Comparison of ENCODE assay signal across 9 cellular contexts in genomic region chr17:81221371-81221841, GRCh38. TPM values are rescaled to one million over a fixed set of nuclear protein-coding genes. Genes with fewer than 3 reads are reported as not detected.
A peak's percentile ranks its signal among the peaks of the same experiment; 100 is the strongest.
DNase-seq lines count a peak whose midpoint lies in the region; ATAC-seq and TF ChIP-seq lines count a peak whose summit lies in the region.
"Had no signal": no experiment of that assay in that cellular context is flagged by ENCODE, and none has a peak within 500 bp of the region (broad histone marks: within the 10 kb centered on the region; RNA-seq: fewer than 3 reads in every experiment).

No MANE protein-coding gene starts in this region.

- no peaks in the 10 kb centered on the region for H3K27me3 Mint-ChIP-seq in activated CD4-positive, alpha-beta T cell treated with anti-CD3 and anti-CD28 coated beads, Interleukin-2, amount 10 ng/mL, durations not matched to agents 7 days and 5 days

- no peaks in the 10 kb centered on the region for H3F3A ChIP-seq in smooth muscle cell (ENCODE audit: low read depth)

- WGBS in smooth muscle cell (ENCODE audit: low lambda C conversion rate): 90% methylated on average over 11 of the region's 11 CpGs

- TF ChIP-seq CTCF in fibroblast of lung (conservative IDR thresholded peaks at IDR 0.05 in 1 of 2, IDR thresholded peaks at IDR 0.05 in 1 of 2; ENCODE audit: low read depth in 1 of 2, low read length in 2 of 2) (no peak), smooth muscle cell (IDR thresholded peaks at IDR 0.05; ENCODE audit: borderline replicate concordance, insufficient read depth, poor library complexity, severe bottlenecking) (no peak)

- H3K4me1 Mint-ChIP-seq in activated CD4-positive, alpha-beta T cell treated with anti-CD3 and anti-CD28 coated beads, Interleukin-2, amount 10 ng/mL, durations not matched to agents 7 days and 5 days: peaks cover 16% of the 10 kb centered on the region

- POLR2A ChIA-PET in activated CD4-positive, alpha-beta T cell treated with anti-CD3 and anti-CD28 coated beads, Interleukin-2, amount 10 ng/mL, durations not matched to agents 7 days and 5 days (lab: Charles Lee): no interaction called here

- H3K27ac ChIP-seq in fibroblast of lung (ENCODE audit: insufficient read depth, low read length) (no peak overlapping the region), smooth muscle cell (ENCODE audit: low read depth) (no peak overlapping the region)

- peaks cover 2% of the 10 kb centered on the region for H3K9me3 Mint-ChIP-seq in activated CD4-positive, alpha-beta T cell treated with anti-CD3 and anti-CD28 coated beads, Interleukin-2, amount 10 ng/mL, durations not matched to agents 7 days and 5 days

- H4K20me1 ChIP-seq in fibroblast of lung (ENCODE audit: control insufficient read depth, extremely low read depth, insufficient read depth, low read length) (no peaks in the 10 kb centered on the region), smooth muscle cell (ENCODE audit: low read depth) (no peaks in the 10 kb centered on the region)

- intact Hi-C loops in left colon (cut with DNase I, micrococcal nuclease): no loop called here

- H3K27ac Mint-ChIP-seq in activated CD4-positive, alpha-beta T cell treated with anti-CD3 and anti-CD28 coated beads, Interleukin-2, amount 10 ng/mL, durations not matched to agents 7 days and 5 days: peak overlapping the region; percentile 65

- H3K36me3 ChIP-seq in fibroblast of lung (ENCODE audit: control insufficient read depth, insufficient read depth, low read length): no peaks in the 10 kb centered on the region
- H3K36me3 ChIP-seq in smooth muscle cell (ENCODE audit: low read depth): no peaks in the 10 kb centered on the region

- H3K4me3 Mint-ChIP-seq in activated CD4-positive, alpha-beta T cell treated with anti-CD3 and anti-CD28 coated beads, Interleukin-2, amount 10 ng/mL, durations not matched to agents 7 days and 5 days: peak overlapping the region; percentile 73

- no peaks in the 10 kb centered on the region for H3K9me3 ChIP-seq in fibroblast of lung (ENCODE audit: control insufficient read depth, insufficient read depth, low read depth, low read length)
- H3K9me3 ChIP-seq in smooth muscle cell (replicated peaks; ENCODE audit: low read depth): no peaks in the 10 kb centered on the region

- no peaks in the 10 kb centered on the region for H3K79me2 ChIP-seq in fibroblast of lung (ENCODE audit: control insufficient read depth, insufficient read depth, low read length)
- H3K79me2 ChIP-seq in smooth muscle cell (ENCODE audit: low read depth): peaks cover 7% of the 10 kb centered on the region

- H2AFZ ChIP-seq in fibroblast of lung (ENCODE audit: low read length): no peak overlapping the region
- H2AFZ ChIP-seq in smooth muscle cell (ENCODE audit: low read depth): no peak overlapping the region

- DNase-seq in activated CD4-positive, alpha-beta T cell treated with anti-CD3 and anti-CD28 coated beads, Interleukin-2, amount 10 ng/mL, durations not matched to agents 7 days and 5 days: no peak
- no peak for DNase-seq in activated CD4-positive, alpha-beta T cell treated with anti-CD3 and anti-CD28 coated beads for 1 hour
- DNase-seq in SW480 (ENCODE audit: low spot score): peak; percentile 22
- no peak for DNase-seq in fibroblast of lung (ENCODE audit: low read depth in 2 of 2)
- no peak for DNase-seq in smooth muscle cell (lab: John Stamatoyannopoulos, UW; ENCODE audit: unreplicated experiment)
- DNase-seq in left colon: no peak
- DNase-seq in hypothalamus (lab: John Stamatoyannopoulos, UW): no peak
- DNase-seq: NCI-H2029 had no signal

- H3K4me3 ChIP-seq in fibroblast of lung (replicated peaks in 1 of 4; ENCODE audit: control extremely low read depth in 1 of 4, insufficient read depth in 1 of 4, low read depth in 3 of 4, low read length in 4 of 4): peak overlapping the region in 1 of 4 experiments; percentile 79
- H3K4me3 ChIP-seq in smooth muscle cell: peak overlapping the region; percentile 95

- H3K9ac ChIP-seq in fibroblast of lung (ENCODE audit: insufficient read depth, low read length) (no peak overlapping the region), smooth muscle cell (ENCODE audit: low read depth) (no peak overlapping the region)

- H3K4me1 ChIP-seq in fibroblast of lung (ENCODE audit: control insufficient read depth, extremely low read depth, insufficient read depth, low read length) (peaks cover 4% of the 10 kb centered on the region), smooth muscle cell (ENCODE audit: low read depth) (peaks cover 17% of the 10 kb centered on the region)

- no peaks in the 10 kb centered on the region for H3K36me3 Mint-ChIP-seq in activated CD4-positive, alpha-beta T cell treated with anti-CD3 and anti-CD28 coated beads, Interleukin-2, amount 10 ng/mL, durations not matched to agents 7 days and 5 days (ENCODE audit: low read depth)

- H3K27me3 ChIP-seq in fibroblast of lung (ENCODE audit: control insufficient read depth, insufficient read depth, low read length): no peaks in the 10 kb centered on the region
- no peaks in the 10 kb centered on the region for H3K27me3 ChIP-seq in smooth muscle cell (ENCODE audit: low read depth)

- ATAC-seq in GM21515 (IDR thresholded peaks at IDR 0.05; ENCODE audit: unreplicated experiment) (no peak), left colon (no peak)

- peak overlapping the region; percentile 96 for H3K4me2 ChIP-seq in fibroblast of lung (ENCODE audit: extremely low read depth, insufficient read depth, low read length)
- peak overlapping the region; percentile 100 for H3K4me2 ChIP-seq in smooth muscle cell

- CTCF ChIA-PET in activated CD4-positive, alpha-beta T cell treated with anti-CD3 and anti-CD28 coated beads, Interleukin-2, amount 10 ng/mL, durations not matched to agents 7 days and 5 days (lab: Charles Lee): no interaction called here

RNA-seq across cellular contexts. Expression of gene CEP131, which starts 1.4 kb away (rescaled TPM):
- 10 to 100 TPM; 13.6 to 19.5 TPM for total RNA-seq in activated CD4-positive, alpha-beta T cell treated with anti-CD3 and anti-CD28 coated beads, Interleukin-2, amount 10 ng/mL, durations not matched to agents 7 days and 5 days
- 7.4 and 8.5 TPM in 2 replicates for total RNA-seq in fibroblast of lung
- 2.0 and 3.3 TPM in 2 replicates for polyA plus RNA-seq in fibroblast of lung
- polyA plus RNA-seq in fibroblast of lung (2012): 5.5 and 8.2 TPM in 2 replicates
- polyA minus RNA-seq in fibroblast of lung (ENCODE audit: low replicate concordance): 0.86 and 2.9 TPM in 2 replicates
- total RNA-seq in smooth muscle cell: 3.0 and 4.6 TPM in 2 replicates
- 13.4 and 17.6 TPM in 2 replicates for polyA plus RNA-seq in smooth muscle cell
- 1 to 10 TPM; 4.7 to 9.5 TPM for total RNA-seq in left colon

RNA-seq across cellular contexts. Expression of gene TEPSIN, which starts 17.4 kb away (rescaled TPM):
- total RNA-seq in activated CD4-positive, alpha-beta T cell treated with anti-CD3 and anti-CD28 coated beads, Interleukin-2, amount 10 ng/mL, durations not matched to agents 7 days and 5 days: 10 to 100 TPM; 54.5 to 63.2 TPM
- total RNA-seq in fibroblast of lung (11.2 and 11.3 TPM in 2 replicates), smooth muscle cell (9.5 and 9.8 TPM in 2 replicates), left colon (10 to 100 TPM; 34.3 to 34.6 TPM)
- polyA plus RNA-seq in fibroblast of lung (5.6 and 6.8 TPM in 2 replicates), smooth muscle cell (18.6 and 23.4 TPM in 2 replicates)
- 7.2 and 10.4 TPM in 2 replicates for polyA plus RNA-seq in fibroblast of lung (2012)
- polyA minus RNA-seq in fibroblast of lung (ENCODE audit: low replicate concordance): 4.0 and 15.4 TPM in 2 replicates

RNA-seq across cellular contexts. Expression of gene NDUFAF8, which starts 17.7 kb away (rescaled TPM):
- 10 to 100 TPM; 30.7 to 39.0 TPM for total RNA-seq in activated CD4-positive, alpha-beta T cell treated with anti-CD3 and anti-CD28 coated beads, Interleukin-2, amount 10 ng/mL, durations not matched to agents 7 days and 5 days
- total RNA-seq in fibroblast of lung: 30.6 and 41.9 TPM in 2 replicates
- 102 and 111 TPM in 2 replicates for polyA plus RNA-seq in fibroblast of lung
- 146 and 231 TPM in 2 replicates for polyA plus RNA-seq in fibroblast of lung (2012)
- polyA minus RNA-seq in fibroblast of lung (ENCODE audit: low replicate concordance): 0.85 TPM in 1 of 2 replicates, not detected in the other
- 50.2 and 60.6 TPM in 2 replicates for total RNA-seq in smooth muscle cell
- polyA plus RNA-seq in smooth muscle cell: 111 and 141 TPM in 2 replicates
- 10 to 100 TPM; 23.2 to 29.9 TPM for total RNA-seq in left colon

RNA-seq across cellular contexts. Expression of gene AATK, which starts 55.4 kb away (rescaled TPM):
- total RNA-seq in activated CD4-positive, alpha-beta T cell treated with anti-CD3 and anti-CD28 coated beads, Interleukin-2, amount 10 ng/mL, durations not matched to agents 7 days and 5 days: under 1 TPM; 0.25 to 0.31 TPM
- 0.26 and 0.50 TPM in 2 replicates for total RNA-seq in fibroblast of lung
- 0.10 and 0.16 TPM in 2 replicates for polyA plus RNA-seq in fibroblast of lung
- 0.15 and 0.21 TPM in 2 replicates for polyA plus RNA-seq in fibroblast of lung (2012)
- 0.04 TPM in 1 of 2 replicates, not detected in the other for polyA minus RNA-seq in fibroblast of lung (ENCODE audit: low replicate concordance)
- total RNA-seq in smooth muscle cell: 0.13 and 0.67 TPM in 2 replicates
- polyA plus RNA-seq in smooth muscle cell: 0.61 TPM in 2 replicates
- total RNA-seq in left colon: 10 to 100 TPM in 1 of 2 donors, 1 to 10 TPM in 1; 3.4 to 37.0 TPM

RNA-seq across cellular contexts. Expression of gene PVALEF, which starts 56.1 kb away (rescaled TPM):
- total RNA-seq in activated CD4-positive, alpha-beta T cell treated with anti-CD3 and anti-CD28 coated beads, Interleukin-2, amount 10 ng/mL, durations not matched to agents 7 days and 5 days: not detected
- total RNA-seq in fibroblast of lung (not detected in 2 replicates), smooth muscle cell (not detected in 2 replicates), left colon (not detected)
- polyA plus RNA-seq in fibroblast of lung (not detected in 2 replicates), smooth muscle cell (not detected in 2 replicates)
- not detected in 2 replicates for polyA plus RNA-seq in fibroblast of lung (2012)
- polyA minus RNA-seq in fibroblast of lung (ENCODE audit: low replicate concordance): not detected in 2 replicates
